In genomic region chr11:111531687-111532364, GRCh38 we compare ENCODE assay signal across 8 cellular contexts.
DNase-seq lines count a peak whose midpoint lies in the region; ATAC-seq lines count a peak whose summit lies in the region.

No MANE protein-coding gene starts in this region.

- peak overlapping the region; percentile 16 for H3K4me3 Mint-ChIP-seq in stimulated activated effector memory CD8-positive, alpha-beta T cell treated with anti-CD3 and anti-CD28 coated beads, Interleukin-12 subunit alpha, Interleukin-12 subunit beta, amount 100 ng/mL, for 72 hours

- peak; percentile 14 for DNase-seq in NCI-H82 (lab: John Stamatoyannopoulos, UW)
- no peak for DNase-seq in NCI-H82 treated with DMSO at 0.1 percent for 48 hours (lab: John Stamatoyannopoulos, UW; ENCODE audit: unreplicated experiment)
- DNase-seq in HK-2 (ENCODE audit: unreplicated experiment), result peak; percentile 45
- peak; percentile 81 for DNase-seq in fibroblast of gingiva (ENCODE audit: low read depth)
- peak; percentile 46 to 60 for DNase-seq in stimulated activated effector memory CD8-positive, alpha-beta T cell treated with anti-CD3 and anti-CD28 coated beads, Interleukin-12 subunit alpha, Interleukin-12 subunit beta, amount 100 ng/mL, for 72 hours (ENCODE audit: low spot score in 2 of 2)
- DNase-seq in ecto neural progenitor cell (ENCODE audit: low spot score), result no peak
- no peak for DNase-seq in C1 segment of cervical spinal cord (lab: John Stamatoyannopoulos, UW)

- no peaks in the 10 kb centered on the region for H3K9me3 Mint-ChIP-seq in stimulated activated effector memory CD8-positive, alpha-beta T cell treated with anti-CD3 and anti-CD28 coated beads, Interleukin-12 subunit alpha, Interleukin-12 subunit beta, amount 100 ng/mL, for 72 hours

- peaks cover 24% of the 10 kb centered on the region for H3K4me1 Mint-ChIP-seq in stimulated activated effector memory CD8-positive, alpha-beta T cell treated with anti-CD3 and anti-CD28 coated beads, Interleukin-12 subunit alpha, Interleukin-12 subunit beta, amount 100 ng/mL, for 72 hours

- no peaks in the 10 kb centered on the region for H3K36me3 Mint-ChIP-seq in stimulated activated effector memory CD8-positive, alpha-beta T cell treated with anti-CD3 and anti-CD28 coated beads, Interleukin-12 subunit alpha, Interleukin-12 subunit beta, amount 100 ng/mL, for 72 hours

- ATAC-seq in activated CD4-positive, CD25-positive, alpha-beta regulatory T cell treated with anti-CD3 and anti-CD28 coated beads, Interleukin-2, amount 50 U/mL, for 24 hours, result peak; percentile 97 to 98
- peak; percentile 100 for ATAC-seq in stimulated activated effector memory CD8-positive, alpha-beta T cell treated with anti-CD3 and anti-CD28 coated beads, Interleukin-12 subunit alpha, Interleukin-12 subunit beta, amount 100 ng/mL, for 72 hours

- H3K27ac Mint-ChIP-seq in stimulated activated effector memory CD8-positive, alpha-beta T cell treated with anti-CD3 and anti-CD28 coated beads, Interleukin-12 subunit alpha, Interleukin-12 subunit beta, amount 100 ng/mL, for 72 hours, result no peak overlapping the region

Comparison
In these comparisons a context has a peak if more than half of its experiments do, and no peak if none do; other contexts are left out.
1. DNase-seq: peak in NCI-H82 (single experiment), HK-2 (single experiment), fibroblast of gingiva (single experiment) and stimulated activated effector memory CD8-positive, alpha-beta T cell treated with anti-CD3 and anti-CD28 coated beads, Interleukin-12 subunit alpha, Interleukin-12 subunit beta, amount 100 ng/mL, for 72 hours (2 of 2); none in NCI-H82 treated with DMSO at 0.1 percent for 48 hours (single experiment), ecto neural progenitor cell (single experiment) and C1 segment of cervical spinal cord (0 of 14).